1 cellular context compared by ENCODE assay signal in the genomic region with DNA sequence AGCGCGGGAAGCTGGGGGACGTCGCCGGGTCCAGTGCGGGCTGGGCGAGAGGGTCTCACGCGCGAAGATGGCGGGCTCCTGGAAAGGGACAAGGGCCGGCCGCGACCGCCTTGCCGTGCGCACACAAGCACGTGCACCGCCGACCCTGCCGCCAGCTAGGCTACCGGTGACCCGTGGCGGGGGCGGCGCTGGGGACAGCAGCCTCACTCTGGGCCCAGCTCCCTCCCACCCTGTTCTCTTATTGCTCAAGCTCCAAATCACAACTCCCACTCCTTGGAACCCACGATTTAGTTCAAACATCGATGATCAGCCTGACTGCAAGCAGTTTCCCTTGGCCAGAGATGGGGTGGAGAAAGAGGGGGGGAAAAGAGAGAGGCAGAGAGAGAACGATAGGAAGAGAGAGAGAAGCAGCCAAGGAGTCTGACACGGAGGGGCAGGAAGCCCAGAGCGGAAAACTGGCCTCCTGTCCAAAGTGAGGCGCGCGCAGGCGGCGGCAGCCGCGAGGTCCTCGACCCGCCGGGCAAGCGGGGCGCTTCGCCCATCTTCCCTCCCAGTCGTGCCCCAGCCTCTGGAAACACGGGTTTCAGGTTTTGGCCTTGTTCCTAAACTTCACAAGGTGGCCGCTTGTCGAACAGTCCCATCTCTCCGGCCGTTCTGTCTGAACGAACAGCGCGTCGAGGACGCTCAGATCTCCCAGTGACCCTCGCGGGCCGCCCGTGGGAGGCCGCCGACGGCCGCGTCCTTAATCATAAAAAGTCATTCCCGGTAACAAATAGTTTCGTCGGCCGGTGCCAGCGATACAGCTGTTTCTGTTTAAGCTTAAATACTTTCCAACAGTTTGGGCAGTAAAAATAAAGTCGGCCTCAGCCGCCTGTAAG.
TF ChIP-seq lines count a peak whose summit lies in the region.

No MANE protein-coding gene starts in this region.

TF ChIP-seq in HepG2, 621 proteins besides CTCF, POLR2A, EP300 and RAD21 (continued from another document):
- TF ChIP-seq, protein P1, sequence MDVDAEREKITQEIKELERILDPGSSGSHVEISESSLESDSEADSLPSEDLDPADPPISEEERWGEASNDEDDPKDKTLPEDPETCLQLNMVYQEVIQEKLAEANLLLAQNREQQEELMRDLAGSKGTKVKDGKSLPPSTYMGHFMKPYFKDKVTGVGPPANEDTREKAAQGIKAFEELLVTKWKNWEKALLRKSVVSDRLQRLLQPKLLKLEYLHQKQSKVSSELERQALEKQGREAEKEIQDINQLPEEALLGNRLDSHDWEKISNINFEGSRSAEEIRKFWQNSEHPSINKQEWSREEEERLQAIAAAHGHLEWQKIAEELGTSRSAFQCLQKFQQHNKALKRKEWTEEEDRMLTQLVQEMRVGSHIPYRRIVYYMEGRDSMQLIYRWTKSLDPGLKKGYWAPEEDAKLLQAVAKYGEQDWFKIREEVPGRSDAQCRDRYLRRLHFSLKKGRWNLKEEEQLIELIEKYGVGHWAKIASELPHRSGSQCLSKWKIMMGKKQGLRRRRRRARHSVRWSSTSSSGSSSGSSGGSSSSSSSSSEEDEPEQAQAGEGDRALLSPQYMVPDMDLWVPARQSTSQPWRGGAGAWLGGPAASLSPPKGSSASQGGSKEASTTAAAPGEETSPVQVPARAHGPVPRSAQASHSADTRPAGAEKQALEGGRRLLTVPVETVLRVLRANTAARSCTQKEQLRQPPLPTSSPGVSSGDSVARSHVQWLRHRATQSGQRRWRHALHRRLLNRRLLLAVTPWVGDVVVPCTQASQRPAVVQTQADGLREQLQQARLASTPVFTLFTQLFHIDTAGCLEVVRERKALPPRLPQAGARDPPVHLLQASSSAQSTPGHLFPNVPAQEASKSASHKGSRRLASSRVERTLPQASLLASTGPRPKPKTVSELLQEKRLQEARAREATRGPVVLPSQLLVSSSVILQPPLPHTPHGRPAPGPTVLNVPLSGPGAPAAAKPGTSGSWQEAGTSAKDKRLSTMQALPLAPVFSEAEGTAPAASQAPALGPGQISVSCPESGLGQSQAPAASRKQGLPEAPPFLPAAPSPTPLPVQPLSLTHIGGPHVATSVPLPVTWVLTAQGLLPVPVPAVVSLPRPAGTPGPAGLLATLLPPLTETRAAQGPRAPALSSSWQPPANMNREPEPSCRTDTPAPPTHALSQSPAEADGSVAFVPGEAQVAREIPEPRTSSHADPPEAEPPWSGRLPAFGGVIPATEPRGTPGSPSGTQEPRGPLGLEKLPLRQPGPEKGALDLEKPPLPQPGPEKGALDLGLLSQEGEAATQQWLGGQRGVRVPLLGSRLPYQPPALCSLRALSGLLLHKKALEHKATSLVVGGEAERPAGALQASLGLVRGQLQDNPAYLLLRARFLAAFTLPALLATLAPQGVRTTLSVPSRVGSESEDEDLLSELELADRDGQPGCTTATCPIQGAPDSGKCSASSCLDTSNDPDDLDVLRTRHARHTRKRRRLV (CRISPR knock-in tag; IDR thresholded peaks at IDR 0.05): no peak
- TF ChIP-seq TEAD2 (CRISPR knock-in tag; IDR thresholded peaks at IDR 0.05) (peak; percentile 39; the same call in 1 of the 2 replicates), ZNF605 (CRISPR knock-in tag; IDR thresholded peaks at IDR 0.05) (peak; percentile 83), PHF21A (CRISPR knock-in tag; IDR thresholded peaks at IDR 0.05) (no peak), EHMT2 (IDR thresholded peaks at IDR 0.05; ENCODE audit: borderline replicate concordance, low read depth, low read length) (no peak), ZNF619 (CRISPR knock-in tag; IDR thresholded peaks at IDR 0.05) (peak; percentile 65; the same call in 1 of the 2 replicates), ESRRA (CRISPR knock-in tag; IDR thresholded peaks at IDR 0.05; ENCODE audit: low read depth) (no peak), FOSL1 (CRISPR knock-in tag; IDR thresholded peaks at IDR 0.05; ENCODE audit: borderline replicate concordance) (no peak), PTBP1 (IDR thresholded peaks at IDR 0.05; ENCODE audit: low read depth, low read length, poor library complexity, severe bottlenecking) (no peak), RBAK (CRISPR knock-in tag; IDR thresholded peaks at IDR 0.05) (no peak), KMT2B (CRISPR knock-in tag; IDR thresholded peaks at IDR 0.05) (no peak), AGO1 (IDR thresholded peaks at IDR 0.05; ENCODE audit: low read depth, low read length, poor library complexity, severe bottlenecking) (peak; percentile 71), ZNF143 (CRISPR knock-in tag; IDR thresholded peaks at IDR 0.05) (no peak), SNAPC2 (CRISPR knock-in tag; IDR thresholded peaks at IDR 0.05) (no peak), PAF1 (CRISPR knock-in tag; IDR thresholded peaks at IDR 0.05) (no peak), PRPF4 (IDR thresholded peaks at IDR 0.05; ENCODE audit: low read depth, low read length, poor library complexity, severe bottlenecking) (no peak), ZNF850 (CRISPR knock-in tag; conservative IDR thresholded peaks at IDR 0.05) (no peak), ZFP41 (CRISPR knock-in tag; IDR thresholded peaks at IDR 0.05; ENCODE audit: borderline replicate concordance) (0 out of 2 replicates have a peak, but pooled peaks have one; percentile 44)
- TF ChIP-seq, protein P2, sequence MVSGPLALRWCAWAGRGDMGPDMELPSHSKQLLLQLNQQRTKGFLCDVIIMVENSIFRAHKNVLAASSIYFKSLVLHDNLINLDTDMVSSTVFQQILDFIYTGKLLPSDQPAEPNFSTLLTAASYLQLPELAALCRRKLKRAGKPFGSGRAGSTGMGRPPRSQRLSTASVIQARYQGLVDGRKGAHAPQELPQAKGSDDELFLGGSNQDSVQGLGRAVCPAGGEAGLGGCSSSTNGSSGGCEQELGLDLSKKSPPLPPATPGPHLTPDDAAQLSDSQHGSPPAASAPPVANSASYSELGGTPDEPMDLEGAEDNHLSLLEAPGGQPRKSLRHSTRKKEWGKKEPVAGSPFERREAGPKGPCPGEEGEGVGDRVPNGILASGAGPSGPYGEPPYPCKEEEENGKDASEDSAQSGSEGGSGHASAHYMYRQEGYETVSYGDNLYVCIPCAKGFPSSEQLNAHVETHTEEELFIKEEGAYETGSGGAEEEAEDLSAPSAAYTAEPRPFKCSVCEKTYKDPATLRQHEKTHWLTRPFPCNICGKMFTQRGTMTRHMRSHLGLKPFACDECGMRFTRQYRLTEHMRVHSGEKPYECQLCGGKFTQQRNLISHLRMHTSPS (CRISPR knock-in tag; IDR thresholded peaks at IDR 0.05; ENCODE audit: low read depth): 0 out of 2 replicates have a peak, but pooled peaks have one; percentile 17
- TF ChIP-seq, protein P3, sequence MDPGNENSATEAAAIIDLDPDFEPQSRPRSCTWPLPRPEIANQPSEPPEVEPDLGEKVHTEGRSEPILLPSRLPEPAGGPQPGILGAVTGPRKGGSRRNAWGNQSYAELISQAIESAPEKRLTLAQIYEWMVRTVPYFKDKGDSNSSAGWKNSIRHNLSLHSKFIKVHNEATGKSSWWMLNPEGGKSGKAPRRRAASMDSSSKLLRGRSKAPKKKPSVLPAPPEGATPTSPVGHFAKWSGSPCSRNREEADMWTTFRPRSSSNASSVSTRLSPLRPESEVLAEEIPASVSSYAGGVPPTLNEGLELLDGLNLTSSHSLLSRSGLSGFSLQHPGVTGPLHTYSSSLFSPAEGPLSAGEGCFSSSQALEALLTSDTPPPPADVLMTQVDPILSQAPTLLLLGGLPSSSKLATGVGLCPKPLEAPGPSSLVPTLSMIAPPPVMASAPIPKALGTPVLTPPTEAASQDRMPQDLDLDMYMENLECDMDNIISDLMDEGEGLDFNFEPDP (CRISPR knock-in tag; conservative IDR thresholded peaks at IDR 0.05): no peak
- TF ChIP-seq, protein P4, sequence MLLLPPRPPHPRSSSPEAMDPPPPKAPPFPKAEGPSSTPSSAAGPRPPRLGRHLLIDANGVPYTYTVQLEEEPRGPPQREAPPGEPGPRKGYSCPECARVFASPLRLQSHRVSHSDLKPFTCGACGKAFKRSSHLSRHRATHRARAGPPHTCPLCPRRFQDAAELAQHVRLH (CRISPR knock-in tag; IDR thresholded peaks at IDR 0.05; ENCODE audit: borderline replicate concordance, low read depth): no peak
- TF ChIP-seq, protein P5, sequence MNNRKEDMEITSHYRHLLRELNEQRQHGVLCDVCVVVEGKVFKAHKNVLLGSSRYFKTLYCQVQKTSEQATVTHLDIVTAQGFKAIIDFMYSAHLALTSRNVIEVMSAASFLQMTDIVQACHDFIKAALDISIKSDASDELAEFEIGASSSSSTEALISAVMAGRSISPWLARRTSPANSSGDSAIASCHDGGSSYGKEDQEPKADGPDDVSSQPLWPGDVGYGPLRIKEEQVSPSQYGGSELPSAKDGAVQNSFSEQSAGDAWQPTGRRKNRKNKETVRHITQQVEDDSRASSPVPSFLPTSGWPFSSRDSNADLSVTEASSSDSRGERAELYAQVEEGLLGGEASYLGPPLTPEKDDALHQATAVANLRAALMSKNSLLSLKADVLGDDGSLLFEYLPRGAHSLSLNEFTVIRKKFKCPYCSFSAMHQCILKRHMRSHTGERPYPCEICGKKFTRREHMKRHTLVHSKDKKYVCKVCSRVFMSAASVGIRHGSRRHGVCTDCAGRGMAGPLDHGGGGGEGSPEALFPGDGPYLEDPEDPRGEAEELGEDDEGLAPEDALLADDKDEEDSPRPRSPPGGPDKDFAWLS (CRISPR knock-in tag; IDR thresholded peaks at IDR 0.05; ENCODE audit: borderline replicate concordance): no peak
- TF ChIP-seq, protein P6, sequence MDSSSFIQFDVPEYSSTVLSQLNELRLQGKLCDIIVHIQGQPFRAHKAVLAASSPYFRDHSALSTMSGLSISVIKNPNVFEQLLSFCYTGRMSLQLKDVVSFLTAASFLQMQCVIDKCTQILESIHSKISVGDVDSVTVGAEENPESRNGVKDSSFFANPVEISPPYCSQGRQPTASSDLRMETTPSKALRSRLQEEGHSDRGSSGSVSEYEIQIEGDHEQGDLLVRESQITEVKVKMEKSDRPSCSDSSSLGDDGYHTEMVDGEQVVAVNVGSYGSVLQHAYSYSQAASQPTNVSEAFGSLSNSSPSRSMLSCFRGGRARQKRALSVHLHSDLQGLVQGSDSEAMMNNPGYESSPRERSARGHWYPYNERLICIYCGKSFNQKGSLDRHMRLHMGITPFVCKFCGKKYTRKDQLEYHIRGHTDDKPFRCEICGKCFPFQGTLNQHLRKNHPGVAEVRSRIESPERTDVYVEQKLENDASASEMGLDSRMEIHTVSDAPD (CRISPR knock-in tag; IDR thresholded peaks at IDR 0.05): no peak
- TF ChIP-seq, protein P7, sequence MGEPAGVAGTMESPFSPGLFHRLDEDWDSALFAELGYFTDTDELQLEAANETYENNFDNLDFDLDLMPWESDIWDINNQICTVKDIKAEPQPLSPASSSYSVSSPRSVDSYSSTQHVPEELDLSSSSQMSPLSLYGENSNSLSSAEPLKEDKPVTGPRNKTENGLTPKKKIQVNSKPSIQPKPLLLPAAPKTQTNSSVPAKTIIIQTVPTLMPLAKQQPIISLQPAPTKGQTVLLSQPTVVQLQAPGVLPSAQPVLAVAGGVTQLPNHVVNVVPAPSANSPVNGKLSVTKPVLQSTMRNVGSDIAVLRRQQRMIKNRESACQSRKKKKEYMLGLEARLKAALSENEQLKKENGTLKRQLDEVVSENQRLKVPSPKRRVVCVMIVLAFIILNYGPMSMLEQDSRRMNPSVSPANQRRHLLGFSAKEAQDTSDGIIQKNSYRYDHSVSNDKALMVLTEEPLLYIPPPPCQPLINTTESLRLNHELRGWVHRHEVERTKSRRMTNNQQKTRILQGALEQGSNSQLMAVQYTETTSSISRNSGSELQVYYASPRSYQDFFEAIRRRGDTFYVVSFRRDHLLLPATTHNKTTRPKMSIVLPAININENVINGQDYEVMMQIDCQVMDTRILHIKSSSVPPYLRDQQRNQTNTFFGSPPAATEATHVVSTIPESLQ (CRISPR knock-in tag; conservative IDR thresholded peaks at IDR 0.05): no peak
- TF ChIP-seq, protein P8, sequence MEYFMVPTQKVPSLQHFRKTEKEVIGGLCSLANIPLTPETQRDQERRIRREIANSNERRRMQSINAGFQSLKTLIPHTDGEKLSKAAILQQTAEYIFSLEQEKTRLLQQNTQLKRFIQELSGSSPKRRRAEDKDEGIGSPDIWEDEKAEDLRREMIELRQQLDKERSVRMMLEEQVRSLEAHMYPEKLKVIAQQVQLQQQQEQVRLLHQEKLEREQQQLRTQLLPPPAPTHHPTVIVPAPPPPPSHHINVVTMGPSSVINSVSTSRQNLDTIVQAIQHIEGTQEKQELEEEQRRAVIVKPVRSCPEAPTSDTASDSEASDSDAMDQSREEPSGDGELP (IDR thresholded peaks at IDR 0.05; ENCODE audit: borderline replicate concordance, low read depth): no peak
- TF ChIP-seq, protein P9, sequence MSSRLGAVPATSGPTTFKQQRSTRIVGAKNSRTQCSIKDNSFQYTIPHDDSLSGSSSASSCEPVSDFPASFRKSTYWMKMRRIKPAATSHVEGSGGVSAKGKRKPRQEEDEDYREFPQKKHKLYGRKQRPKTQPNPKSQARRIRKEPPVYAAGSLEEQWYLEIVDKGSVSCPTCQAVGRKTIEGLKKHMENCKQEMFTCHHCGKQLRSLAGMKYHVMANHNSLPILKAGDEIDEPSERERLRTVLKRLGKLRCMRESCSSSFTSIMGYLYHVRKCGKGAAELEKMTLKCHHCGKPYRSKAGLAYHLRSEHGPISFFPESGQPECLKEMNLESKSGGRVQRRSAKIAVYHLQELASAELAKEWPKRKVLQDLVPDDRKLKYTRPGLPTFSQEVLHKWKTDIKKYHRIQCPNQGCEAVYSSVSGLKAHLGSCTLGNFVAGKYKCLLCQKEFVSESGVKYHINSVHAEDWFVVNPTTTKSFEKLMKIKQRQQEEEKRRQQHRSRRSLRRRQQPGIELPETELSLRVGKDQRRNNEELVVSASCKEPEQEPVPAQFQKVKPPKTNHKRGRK (CRISPR knock-in tag; IDR thresholded peaks at IDR 0.05): no peak
